ENCODE assay signal across 3 cellular contexts in genomic region chr7:22703107-22703855, GRCh38. TPM values are rescaled to one million over a fixed set of nuclear protein-coding genes. Genes with fewer than 3 reads are reported as not detected.
"Had no signal": no experiment of that assay in that cellular context is flagged by ENCODE, and none has a peak within 500 bp of the region (broad histone marks: within the 10 kb centered on the region; RNA-seq: fewer than 3 reads in every experiment).

No MANE protein-coding gene starts in this region.

RNA-seq across cellular contexts. Expression of gene IL6, which starts 23.7 kb away (rescaled TPM):
- total RNA-seq: activated naive CD4-positive, alpha-beta T cell treated with anti-CD3 and anti-CD28 coated beads, Interleukin-2, amount 50 U/mL, for 72 hours; skeletal muscle tissue had no signal
- polyA plus RNA-seq: immature natural killer cell had no signal
